Comparison of ENCODE assay signal across 7 cellular contexts in the genomic region with DNA sequence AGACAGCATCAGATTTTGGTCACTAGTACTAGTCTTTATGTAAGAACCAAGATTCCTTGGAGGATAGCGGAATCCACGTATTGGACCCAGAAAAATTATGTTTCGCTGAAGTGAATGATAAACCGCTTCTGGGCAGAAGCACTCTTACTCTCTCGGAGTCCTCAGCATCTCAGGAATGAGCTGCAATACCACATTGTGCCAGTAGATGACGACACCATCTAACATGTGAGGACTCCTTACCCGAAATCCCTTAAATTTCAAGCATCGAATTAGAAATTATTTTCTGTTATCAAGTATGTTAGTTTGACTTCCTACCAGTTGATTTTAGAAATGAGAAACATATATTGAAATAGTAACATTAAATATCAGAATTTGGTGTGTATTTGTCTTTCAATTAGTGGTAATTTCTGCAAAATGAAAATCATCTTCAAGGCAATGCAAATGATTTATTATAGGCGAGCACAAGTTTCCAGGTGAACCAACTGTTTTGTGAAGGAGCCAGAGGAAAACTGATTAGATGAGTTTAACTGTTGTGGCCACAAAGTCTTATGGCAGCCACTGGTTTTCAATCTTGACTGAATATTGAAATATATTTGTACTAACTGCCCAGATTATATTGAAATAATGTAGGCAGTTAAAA.
DNase-seq lines count a peak whose midpoint lies in the region; ATAC-seq and TF ChIP-seq lines count a peak whose summit lies in the region.

No MANE protein-coding gene starts in this region.

- no peaks in the 10 kb centered on the region for H3K9me3 Mint-ChIP-seq in activated B cell treated with CpG ODN at 0.5 μM for 24 hours

- no peak overlapping the region for H3K27ac Mint-ChIP-seq in activated B cell treated with CpG ODN at 0.5 μM for 24 hours

- TF ChIP-seq CTCF in GM12875 (IDR thresholded peaks at IDR 0.05; ENCODE audit: borderline replicate concordance, insufficient read depth, low read depth, low read length) (peak; percentile 98), activated B cell treated with CpG ODN at 0.5 μM for 24 hours (IDR thresholded peaks at IDR 0.05) (peak; percentile 99), cardiac fibroblast (IDR thresholded peaks at IDR 0.05; ENCODE audit: low read depth, low read length) (peak; percentile 100)

- no peaks in the 10 kb centered on the region for H3K4me1 Mint-ChIP-seq in activated B cell treated with CpG ODN at 0.5 μM for 24 hours

- H3K36me3 Mint-ChIP-seq in activated B cell treated with CpG ODN at 0.5 μM for 24 hours (ENCODE audit: low read depth): no peaks in the 10 kb centered on the region

- POLR2A ChIA-PET in activated B cell treated with CpG ODN at 0.5 μM for 24 hours (lab: Charles Lee): no interaction called here

- no peak overlapping the region for H3K4me3 ChIP-seq in GM12875 (ENCODE audit: low read depth, low read length)
- no peak overlapping the region for H3K4me3 ChIP-seq in cardiac fibroblast (replicated peaks in 1 of 2; ENCODE audit: low read depth in 2 of 2, low read length in 2 of 2)

- ATAC-seq in HG02642 (IDR thresholded peaks at IDR 0.05; ENCODE audit: poor library complexity, unreplicated experiment) (peak; percentile 84), activated B cell treated with CpG ODN at 0.5 μM for 24 hours (ENCODE audit: low read depth) (peak; percentile 49), left colon (peak; percentile 50)

- CTCF ChIA-PET in activated B cell treated with CpG ODN at 0.5 μM for 24 hours (lab: Charles Lee): interaction anchor here (0.6 to 2.3 kb wide), 7 partner anchors 12 to 1017 kb away, joined by 3 to 15 read pairs (median 3); no protein-coding TSS in a partner anchor

- peak; percentile 17 for DNase-seq in NCI-H2107 (lab: John Stamatoyannopoulos, UW)
- no peak for DNase-seq in activated B cell treated with CpG ODN at 0.5 μM for 24 hours
- peak; percentile 88 to 91 for DNase-seq in cardiac fibroblast (ENCODE audit: low read depth in 2 of 2)
- peak in 1 of 2 donors; percentile 74 for DNase-seq in left colon
- DNase-seq in stimulated activated CD4-positive, alpha-beta T cell treated with anti-CD3 and anti-CD28 coated beads, Interleukin-4, amount 100 ng/mL, for 24 hours: peak; percentile 88

- intact Hi-C loops in activated B cell treated with CpG ODN at 0.5 μM for 24 hours (cut with micrococcal nuclease): loop anchor here (1.0 to 5.0 kb wide), 4 partner anchors 121 to 1004 kb away; no protein-coding TSS in a partner anchor
- intact Hi-C loops in left colon (cut with DNase I, micrococcal nuclease): loop anchor here in 1 of 2 donors (5.0 to 10.0 kb wide), 2 partner anchors 124 to 987 kb away; no protein-coding TSS in a partner anchor

- H3K4me3 Mint-ChIP-seq in activated B cell treated with CpG ODN at 0.5 μM for 24 hours: no peak overlapping the region

- peaks cover 10% of the 10 kb centered on the region for H3K27me3 Mint-ChIP-seq in activated B cell treated with CpG ODN at 0.5 μM for 24 hours
